In genomic region chr17:79777166-79777843, GRCh38 we compare ENCODE assay signal across 8 cellular contexts. TPM values are rescaled to one million over a fixed set of nuclear protein-coding genes. Genes with fewer than 3 reads are reported as not detected.
A peak's percentile ranks its signal among the peaks of the same experiment; 100 is the strongest.
DNase-seq lines count a peak whose midpoint lies in the region; ATAC-seq and TF ChIP-seq lines count a peak whose summit lies in the region.

No MANE protein-coding gene starts in this region.

- no peak for TF ChIP-seq POLR2A in Peyer's patch (IDR thresholded peaks at IDR 0.05)

- peak; percentile 21 for ATAC-seq in HG03342 (IDR thresholded peaks at IDR 0.05; ENCODE audit: unreplicated experiment)
- ATAC-seq in left colon = peak; percentile 38
- peak; percentile 2 for ATAC-seq in stimulated activated naive CD8-positive, alpha-beta T cell treated with anti-CD3 and anti-CD28 coated beads, Interleukin-15, Interleukin-2, amounts not matched to agents 100 U/mL and 50 U/mL, for 24 hours

- H3K9me3 ChIP-seq in Peyer's patch = no peaks in the 10 kb centered on the region

- peak overlapping the region in 1 of 4 donors; percentile 28 for H3K27ac ChIP-seq in Peyer's patch
- H3K27ac ChIP-seq in caudate nucleus (ENCODE audit: low read depth, low read length) = peak overlapping the region; percentile 13

- peak; percentile 79 for DNase-seq in activated CD8-positive, alpha-beta memory T cell treated with anti-CD3 and anti-CD28 coated beads for 24 hours
- no peak for DNase-seq in activated CD8-positive, alpha-beta memory T cell treated with anti-CD3 and anti-CD28 coated beads, Interleukin-2, amount 50 U/mL, for 4 hours
- DNase-seq in Peyer's patch (no peak), caudate nucleus (lab: John Stamatoyannopoulos, UW) (peak in 30 of 61 donors; percentile 42 to 79 (median 59)), left colon (peak in 1 of 2 donors; percentile 55), activated gamma-delta T cell (lab: John Stamatoyannopoulos, UW) (no peak)
- peak; percentile 52 for DNase-seq in stimulated activated naive CD8-positive, alpha-beta T cell treated with anti-CD3 and anti-CD28 coated beads, Interleukin-15, Interleukin-2, amounts not matched to agents 100 U/mL and 50 U/mL, for 24 hours

- H3K36me3 ChIP-seq in Peyer's patch = no peaks in the 10 kb centered on the region

- peak overlapping the region; percentile 32 to 79 (median 61) for H3K4me3 ChIP-seq in Peyer's patch

- intact Hi-C loops in left colon (cut with DNase I, micrococcal nuclease) = no loop called here

- H3K27me3 ChIP-seq in Peyer's patch = peaks cover 0 to 41% of the 10 kb centered on the region in 2 donors

- H3K4me1 ChIP-seq in Peyer's patch = peaks cover 2 to 20% (median 8%) of the 10 kb centered on the region in 4 donors

- no peak for TF ChIP-seq CTCF in Peyer's patch (IDR thresholded peaks at IDR 0.05)

RNA-seq across cellular contexts. Expression of gene CBX2, which starts 0.6 kb away (rescaled TPM):
- under 1 TPM; 0.18 to 0.85 (median 0.81) TPM for total RNA-seq in Peyer's patch
- total RNA-seq in left colon = under 1 TPM; 0.49 to 0.78 TPM

RNA-seq across cellular contexts. Expression of gene CBX8, which starts 19.6 kb away (rescaled TPM):
- 10 to 100 TPM in 1 of 4 donors, 1 to 10 TPM in 3; 2.5 to 14.9 (median 3.5) TPM for total RNA-seq in Peyer's patch
- total RNA-seq in left colon = 1 to 10 TPM; 4.0 to 6.5 TPM

RNA-seq across cellular contexts. Expression of gene ENPP7, which starts 46.6 kb away (rescaled TPM):
- total RNA-seq in Peyer's patch (10 to 100 TPM in 3 of 4 donors, not detected in 1; 17.2 to 27.3 (median 22.5) TPM), left colon (under 1 TPM in 1 of 2 donors, not detected in 1; 0.17 TPM)

Comparison
In these comparisons a context has a peak if more than half of its experiments do, and no peak if none do; other contexts are left out.
1. DNase-seq: peak in activated CD8-positive, alpha-beta memory T cell treated with anti-CD3 and anti-CD28 coated beads for 24 hours (single experiment) and stimulated activated naive CD8-positive, alpha-beta T cell treated with anti-CD3 and anti-CD28 coated beads, Interleukin-15, Interleukin-2, amounts not matched to agents 100 U/mL and 50 U/mL, for 24 hours (single experiment); none in activated CD8-positive, alpha-beta memory T cell treated with anti-CD3 and anti-CD28 coated beads, Interleukin-2, amount 50 U/mL, for 4 hours (single experiment), Peyer's patch (0 of 3) and activated gamma-delta T cell (single experiment).
2. Peak in every context shown above with its lines, with median percentiles within 50 percentile points of each other: ATAC-seq.